ENCODE assay signal across 16 cellular contexts in the genomic region with DNA sequence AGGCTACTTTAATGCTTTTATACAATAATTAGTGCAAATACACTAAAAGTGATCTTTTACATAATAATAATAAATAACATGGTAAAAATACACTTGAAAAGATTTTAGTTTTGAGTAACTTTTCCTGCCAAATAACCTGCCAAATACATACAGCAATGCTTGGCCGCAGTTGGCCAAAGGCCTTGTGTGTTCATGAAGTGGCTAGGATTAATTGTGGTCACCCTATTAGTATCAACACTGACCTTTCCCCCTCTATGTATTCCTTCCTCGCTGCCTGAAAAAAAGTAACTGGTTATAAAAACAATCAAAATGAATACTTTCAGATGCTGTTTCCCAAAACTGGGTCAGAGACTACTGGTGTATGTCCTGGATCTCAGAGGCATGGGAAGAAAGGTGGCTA. TPM values are rescaled to one million over a fixed set of nuclear protein-coding genes. Genes with fewer than 3 reads are reported as not detected.
A peak's percentile ranks its signal among the peaks of the same experiment; 100 is the strongest.
DNase-seq lines count a peak whose midpoint lies in the region; ATAC-seq and TF ChIP-seq lines count a peak whose summit lies in the region.
"Had no signal": no experiment of that assay in that cellular context is flagged by ENCODE, and none has a peak within 500 bp of the region (broad histone marks: within the 10 kb centered on the region; RNA-seq: fewer than 3 reads in every experiment).

No MANE protein-coding gene starts in this region.

- H2BK120ac ChIP-seq in IMR-90 (ENCODE audit: low read depth, low read length), result peak overlapping the region; percentile 95

- peak overlapping the region; percentile 82 for H3K23ac ChIP-seq in IMR-90 (ENCODE audit: low read depth, low read length)

- dilution Hi-C loops in IMR-90 (cut with HindIII; ENCODE audit: low sequenced_read_pairs, unreplicated experiment), result no loop called here

- TF ChIP-seq RAD21 in IMR-90 (IDR thresholded peaks at IDR 0.05; ENCODE audit: low read length), result no peak

- no peaks in the 10 kb centered on the region for H3K27me3 Mint-ChIP-seq in activated T-helper 17 cell treated with anti-CD3 and anti-CD28 coated beads, Interleukin-2, amount 50 U/mL, for 72 hours

- ATAC-seq in IMR-90 (ENCODE audit: low read depth) (no peak; the same call in 1 of the 2 replicates), SK-N-SH treated with all-trans-retinoic acid at 6 μM for 48 hours (peak; percentile 31; the same call in 2 of the 3 replicates)
- no peak for ATAC-seq in activated T-helper 17 cell treated with anti-CD3 and anti-CD28 coated beads, Interleukin-2, amount 50 U/mL, for 72 hours (replicated peaks)
- ATAC-seq in activated naive CD4-positive, alpha-beta T cell treated with anti-CD3 and anti-CD28 coated beads, Interleukin-2, amount 50 U/mL, for 72 hours, result no peak

- H3K79me1 ChIP-seq in IMR-90 (ENCODE audit: low read depth in 1 of 2, low read length in 2 of 2), result peaks cover 0 to 19% of the 10 kb centered on the region in 2 experiments; a peak in 2 of 4 replicates

- peak overlapping the region; percentile 86 for H3K4ac ChIP-seq in IMR-90 (ENCODE audit: low read depth, low read length)

- H3K56ac ChIP-seq in IMR-90 (ENCODE audit: extremely low read depth, insufficient read depth, low read length), result peak overlapping the region; percentile 71

- peaks cover 14% of the 10 kb centered on the region for H3K36me3 Mint-ChIP-seq in activated T-helper 17 cell treated with anti-CD3 and anti-CD28 coated beads, Interleukin-2, amount 50 U/mL, for 72 hours (ENCODE audit: low read depth)
- H3K36me3 Mint-ChIP-seq in activated naive CD4-positive, alpha-beta T cell treated with anti-CD3 and anti-CD28 coated beads, Interleukin-2, amount 50 U/mL, for 72 hours, result peaks cover 6 to 13% of the 10 kb centered on the region in 2 donors

- in situ Hi-C loops in IMR-90 (cut with MboI; ENCODE audit: low sequenced_read_pairs), result no loop called here

- peaks cover 5% of the 10 kb centered on the region for H3K4me1 Mint-ChIP-seq in activated T-helper 17 cell treated with anti-CD3 and anti-CD28 coated beads, Interleukin-2, amount 50 U/mL, for 72 hours

- POLR2A ChIA-PET in IMR-90 (lab: Charles Lee; ENCODE audit: unreplicated experiment), result no interaction called here

- H2AK5ac ChIP-seq in IMR-90 (ENCODE audit: low read depth, low read length), result peak overlapping the region; percentile 89

- peak overlapping the region; percentile 99 for H2BK5ac ChIP-seq in IMR-90 (ENCODE audit: low read depth, low read length, poor library complexity, severe bottlenecking)

- no peak overlapping the region for H3K4me3 ChIP-seq in IMR-90 (ENCODE audit: insufficient read depth, low read depth, low read length)

- H3K4me3 Mint-ChIP-seq in activated T-helper 17 cell treated with anti-CD3 and anti-CD28 coated beads, Interleukin-2, amount 50 U/mL, for 72 hours, result no peak overlapping the region

- DNase-seq in IMR-90 (no peak), fibroblast of gingiva (ENCODE audit: low read depth) (peak; percentile 32), cerebellar cortex (ENCODE audit: low spot score) (no peak)
- DNase-seq in activated naive CD4-positive, alpha-beta T cell treated with anti-CD3 and anti-CD28 coated beads, Interleukin-2, amount 50 U/mL, for 72 hours (ENCODE audit: low spot score in 2 of 2), result no peak
- DNase-seq in activated CD4-positive, CD25-positive, alpha-beta regulatory T cell (lab: John Stamatoyannopoulos, UW), result no peak
- DNase-seq: C1 segment of cervical spinal cord; DMS153; NCI-H1436 treated with DMSO at 0.1 percent for 48 hours; NCI-H2107; NCI-H345; NCI-H526 treated with DMSO at 0.1 percent for 48 hours; NK-92 treated with Interleukin-12 subunit alpha and Interleukin-12 subunit beta, amount 100 ng/mL, for 24 hours; OCI-M1; Right ventricle myocardium superior had no signal

- no CpG with 5 or more reads among the region's 2 CpGs for WGBS in IMR-90 (ENCODE audit: extremely low coverage in 2 of 2, insufficient read length in 1 of 2), 2 experiments

- H3K27me3 ChIP-seq in IMR-90 (ENCODE audit: control insufficient read depth, insufficient read depth, low read length), result no peaks in the 10 kb centered on the region

- H3K9me1 ChIP-seq in IMR-90 (ENCODE audit: insufficient read depth, low read length), result peaks cover 10% of the 10 kb centered on the region

- CTCF ChIA-PET in IMR-90 (lab: Yijun Ruan, JAX), result interaction anchor here (0.7 kb wide), 1 partner anchor 347 kb away, joined by 5 read pairs; no protein-coding TSS in a partner anchor

- no peak overlapping the region for H2AK9ac ChIP-seq in IMR-90 (replicated peaks; ENCODE audit: low read depth, low read length, poor library complexity)

- H2BK20ac ChIP-seq in IMR-90 (ENCODE audit: low read depth, low read length), result peak overlapping the region; percentile 95

- no peaks in the 10 kb centered on the region for H4K20me1 ChIP-seq in IMR-90 (ENCODE audit: insufficient read depth, low read length)

- no peak overlapping the region for H3K27ac Mint-ChIP-seq in activated T-helper 17 cell treated with anti-CD3 and anti-CD28 coated beads, Interleukin-2, amount 50 U/mL, for 72 hours
- H3K27ac Mint-ChIP-seq in activated naive CD4-positive, alpha-beta T cell treated with anti-CD3 and anti-CD28 coated beads, Interleukin-2, amount 50 U/mL, for 72 hours, result no peak overlapping the region

- peak overlapping the region; percentile 97 for H3K27ac ChIP-seq in IMR-90 (ENCODE audit: insufficient read depth, low read length)

- no peaks in the 10 kb centered on the region for H3K36me3 ChIP-seq in IMR-90 (ENCODE audit: control insufficient read depth, insufficient read depth, low read length)

- H2BK15ac ChIP-seq in IMR-90 (ENCODE audit: low read depth, low read length), result peak overlapping the region; percentile 82; the same call in 2 of the 3 replicates

- TF ChIP-seq CTCF in IMR-90 (conservative IDR thresholded peaks at IDR 0.05; ENCODE audit: low read depth, low read length), result no peak

- BruUV-seq in IMR-90 (replicated peaks; lab: Mats Ljungman, UMichigan), result no TSS peak

- H4K8ac ChIP-seq in IMR-90 (ENCODE audit: low read depth in 2 of 2, low read length in 2 of 2), result peak overlapping the region; percentile 71 to 90

- peak overlapping the region; percentile 82 for H3K4me2 ChIP-seq in IMR-90 (ENCODE audit: low read depth, low read length)

- H3K18ac ChIP-seq in IMR-90 (ENCODE audit: low read depth, low read length), result peak overlapping the region; percentile 99

- intact Hi-C loops in IMR-90 (cut with micrococcal nuclease), result loop anchor here (5.0 to 10.0 kb wide), 2 partner anchors 173 to 215 kb away; partner anchors contain the start of gene XPOT

- H3K14ac ChIP-seq in IMR-90 (replicated peaks; ENCODE audit: low read depth, low read length), result peak overlapping the region; percentile 85

- TF ChIP-seq POLR2A in IMR-90 (IDR thresholded peaks at IDR 0.05; ENCODE audit: low read depth, low read length), result no peak

- peak overlapping the region; percentile 3; the same call in 1 of the 2 replicates for H3K9ac ChIP-seq in IMR-90 (ENCODE audit: low read depth, low read length)

- H4K91ac ChIP-seq in IMR-90 (ENCODE audit: insufficient read depth, low read depth, low read length), result peak overlapping the region; percentile 74

- H4K5ac ChIP-seq in IMR-90 (ENCODE audit: low read depth, low read length), result peak overlapping the region; percentile 91; the same call in 1 of the 2 replicates

- no peak overlapping the region for H2AFZ ChIP-seq in IMR-90 (replicated peaks; ENCODE audit: low read length, poor library complexity)

- no peaks in the 10 kb centered on the region for H3K9me3 ChIP-seq in IMR-90 (ENCODE audit: control insufficient read depth, insufficient read depth, low read length)

- H3K9me3 Mint-ChIP-seq in activated T-helper 17 cell treated with anti-CD3 and anti-CD28 coated beads, Interleukin-2, amount 50 U/mL, for 72 hours, result no peaks in the 10 kb centered on the region
- H3K9me3 Mint-ChIP-seq in activated naive CD4-positive, alpha-beta T cell treated with anti-CD3 and anti-CD28 coated beads, Interleukin-2, amount 50 U/mL, for 72 hours, result no peaks in the 10 kb centered on the region

- H3K4me1 ChIP-seq in IMR-90 (ENCODE audit: control insufficient read depth, insufficient read depth, low read length), result peaks cover 15% of the 10 kb centered on the region

TF ChIP-seq in IMR-90, 13 proteins besides CTCF, POLR2A, EP300 and RAD21 (continues in another document):
- TF ChIP-seq MAFK (IDR thresholded peaks at IDR 0.05; ENCODE audit: low read depth, low read length), result no peak
- TF ChIP-seq NFE2L2 (IDR thresholded peaks at IDR 0.05; ENCODE audit: low read depth, low read length), result no peak
- no peak for TF ChIP-seq FOS (IDR thresholded peaks at IDR 0.05; ENCODE audit: low read depth, low read length)
- no peak for TF ChIP-seq CEBPB (IDR thresholded peaks at IDR 0.05; ENCODE audit: low read depth, low read length)
- no peak for TF ChIP-seq MAZ (IDR thresholded peaks at IDR 0.05; ENCODE audit: borderline replicate concordance, low read depth, low read length)

TF ChIP-seq in SK-N-SH treated with all-trans-retinoic acid at 6 μM for 48 hours, 23 proteins besides CTCF, POLR2A, EP300 and RAD21:
- no peak for TF ChIP-seq ARNTL (CRISPR knock-in tag; IDR thresholded peaks at IDR 0.05; ENCODE audit: borderline replicate concordance, low read depth)
- 0 out of 2 replicates have a peak, but pooled peaks have one; percentile 5 for TF ChIP-seq ISL1 (CRISPR knock-in tag; IDR thresholded peaks at IDR 0.05)
TF ChIP-seq in SK-N-SH treated with all-trans-retinoic acid at 6 μM for 48 hours: peak in this region for 1.

RNA-seq across cellular contexts. Expression of gene KICS2, which starts 34.3 kb away (rescaled TPM):
- total RNA-seq in IMR-90 (2012; rRNA removed), result 5.6 and 6.1 TPM in 2 replicates
- polyA plus RNA-seq in IMR-90 (2012; rRNA removed), result 2.3 and 2.4 TPM in 2 replicates
- 1.5 and 3.0 TPM in 2 replicates for polyA plus RNA-seq in IMR-90 (2012; cell fraction: cytosol; rRNA removed)
- polyA plus RNA-seq in IMR-90 (2012; cell fraction: nucleus; rRNA removed; ENCODE audit: low replicate concordance), result 1.5 and 2.2 TPM in 2 replicates
- total RNA-seq in activated T-helper 17 cell treated with anti-CD3 and anti-CD28 coated beads, Interleukin-2, amount 50 U/mL, for 72 hours, result 10 to 100 TPM in 1 of 2 donors, 1 to 10 TPM in 1; 9.9 to 14.2 TPM
- total RNA-seq in activated naive CD4-positive, alpha-beta T cell treated with anti-CD3 and anti-CD28 coated beads, Interleukin-2, amount 50 U/mL, for 72 hours, result 10 to 100 TPM; 12.9 to 13.5 TPM
